In the genomic region with DNA sequence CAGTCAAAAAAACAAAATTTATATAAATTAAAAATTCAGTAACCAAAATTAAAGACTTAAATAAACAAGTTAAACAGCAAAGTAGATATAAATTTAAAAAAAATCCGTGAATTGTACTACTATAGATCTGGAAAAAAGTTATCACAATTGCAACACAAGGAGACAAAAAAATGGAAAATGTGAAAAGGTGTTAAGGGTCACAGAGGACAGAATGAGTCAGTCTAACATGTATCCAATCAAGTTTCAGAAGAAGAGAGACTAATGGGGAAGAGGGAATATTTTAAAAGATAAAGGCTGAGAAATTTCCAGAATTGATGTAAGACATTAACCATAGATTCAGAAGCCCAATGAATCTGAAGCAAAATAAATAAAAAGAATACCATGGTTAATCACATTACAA, we compare ENCODE assay signal across 18 cellular contexts. TPM values are rescaled to one million over a fixed set of nuclear protein-coding genes. Genes with fewer than 3 reads are reported as not detected.
DNase-seq lines count a peak whose midpoint lies in the region; ATAC-seq, FAIRE-seq and TF ChIP-seq lines count a peak whose summit lies in the region.
"Had no signal": no experiment of that assay in that cellular context is flagged by ENCODE, and none has a peak within 500 bp of the region (broad histone marks: within the 10 kb centered on the region; RNA-seq: fewer than 3 reads in every experiment).

No MANE protein-coding gene starts in this region.

- H3K4me3 ChIP-seq in kidney (ENCODE audit: low read length in 2 of 2) = no peak overlapping the region
- no peak overlapping the region for H3K4me3 ChIP-seq in adrenal gland
- H3K4me3 ChIP-seq: A549; BLaER1 treated with 17β-estradiol and CSF1 and Interleukin-3, amounts not matched to agents 10 nM and 100 nM had no signal

- no peaks in the 10 kb centered on the region for H3K27me3 Mint-ChIP-seq in activated T-cell treated with anti-CD3 and anti-CD28 coated beads, Interleukin-2, amount 50 U/mL, for 72 hours (ENCODE audit: low read depth)
- H3K27me3 Mint-ChIP-seq in activated T-helper 17 cell treated with anti-CD3 and anti-CD28 coated beads, Interleukin-2, amount 50 U/mL, for 72 hours = no peaks in the 10 kb centered on the region
- no peaks in the 10 kb centered on the region for H3K27me3 Mint-ChIP-seq in stimulated activated naive CD8-positive, alpha-beta T cell treated with anti-CD3 and anti-CD28 coated beads, Interleukin-15, Interleukin-2, amounts not matched to agents 100 ng/mL and 50 ng/mL, for 24 hours
- H3K27me3 Mint-ChIP-seq: CD8-positive, alpha-beta memory T cell had no signal

- no peaks in the 10 kb centered on the region for H3K9me3 Mint-ChIP-seq in activated T-cell treated with anti-CD3 and anti-CD28 coated beads, Interleukin-2, amount 50 U/mL, for 72 hours
- H3K9me3 Mint-ChIP-seq in activated T-helper 17 cell treated with anti-CD3 and anti-CD28 coated beads, Interleukin-2, amount 50 U/mL, for 72 hours = no peaks in the 10 kb centered on the region
- no peaks in the 10 kb centered on the region for H3K9me3 Mint-ChIP-seq in stimulated activated naive CD8-positive, alpha-beta T cell treated with anti-CD3 and anti-CD28 coated beads, Interleukin-15, Interleukin-2, amounts not matched to agents 100 ng/mL and 50 ng/mL, for 24 hours
- H3K9me3 Mint-ChIP-seq: CD8-positive, alpha-beta memory T cell had no signal

- no peak overlapping the region for H3K9ac ChIP-seq in kidney (ENCODE audit: low read length in 2 of 2)
- H3K9ac ChIP-seq: BLaER1 treated with 17β-estradiol and CSF1 and Interleukin-3, amounts not matched to agents 10 nM and 100 nM had no signal

- no peak for ATAC-seq in activated T-cell treated with anti-CD3 and anti-CD28 coated beads, Interleukin-2, amount 50 U/mL, for 72 hours (replicated peaks in 1 of 2)
- peak; percentile 21 for ATAC-seq in activated T-helper 17 cell treated with anti-CD3 and anti-CD28 coated beads, Interleukin-2, amount 50 U/mL, for 72 hours (replicated peaks)
- ATAC-seq: A549 had no signal

- intact Hi-C loops in kidney (cut with DNase I) = no loop called here
- intact Hi-C loops in adrenal gland (cut with DNase I) = no loop called here

- peaks cover 40% of the 10 kb centered on the region for H3K4me1 Mint-ChIP-seq in activated T-cell treated with anti-CD3 and anti-CD28 coated beads, Interleukin-2, amount 50 U/mL, for 72 hours (ENCODE audit: low read depth)
- H3K4me1 Mint-ChIP-seq in activated T-helper 17 cell treated with anti-CD3 and anti-CD28 coated beads, Interleukin-2, amount 50 U/mL, for 72 hours = peaks cover 29% of the 10 kb centered on the region
- H3K4me1 Mint-ChIP-seq in stimulated activated naive CD8-positive, alpha-beta T cell treated with anti-CD3 and anti-CD28 coated beads, Interleukin-15, Interleukin-2, amounts not matched to agents 100 ng/mL and 50 ng/mL, for 24 hours (ENCODE audit: low read depth) = peaks cover 54% of the 10 kb centered on the region

- no peaks in the 10 kb centered on the region for H3K27me3 ChIP-seq in adrenal gland
- H3K27me3 ChIP-seq: BLaER1 treated with 17β-estradiol and CSF1 and Interleukin-3, amounts not matched to agents 10 nM and 100 nM had no signal

- FAIRE-seq in kidney (lab: Jason Lieb, UNC) = peak; percentile 23
- FAIRE-seq: A549, D721Med had no signal

- no peaks in the 10 kb centered on the region for H3K4me1 ChIP-seq in kidney (ENCODE audit: control insufficient read depth in 1 of 2, insufficient read depth in 1 of 2, low read depth in 1 of 2, low read length in 2 of 2)
- no peaks in the 10 kb centered on the region for H3K4me1 ChIP-seq in adrenal gland (replicated peaks in 1 of 2)
- H3K4me1 ChIP-seq: A549; BLaER1 treated with 17β-estradiol and CSF1 and Interleukin-3, amounts not matched to agents 10 nM and 100 nM had no signal

- peaks cover 11 to 26% of the 10 kb centered on the region in 2 donors for H3K36me3 ChIP-seq in kidney (ENCODE audit: control insufficient read depth in 1 of 2, insufficient read depth in 2 of 2, low read length in 2 of 2)
- H3K36me3 ChIP-seq in adrenal gland (replicated peaks in 1 of 2) = peaks cover 0 to 27% of the 10 kb centered on the region in 2 donors

- peaks cover 7 to 13% of the 10 kb centered on the region in 2 donors for H3K36me3 Mint-ChIP-seq in activated T-cell treated with anti-CD3 and anti-CD28 coated beads, Interleukin-2, amount 50 U/mL, for 72 hours (ENCODE audit: insufficient read depth in 2 of 2)
- peaks cover 85% of the 10 kb centered on the region for H3K36me3 Mint-ChIP-seq in activated T-helper 17 cell treated with anti-CD3 and anti-CD28 coated beads, Interleukin-2, amount 50 U/mL, for 72 hours (ENCODE audit: low read depth)
- peaks cover 85% of the 10 kb centered on the region for H3K36me3 Mint-ChIP-seq in stimulated activated naive CD8-positive, alpha-beta T cell treated with anti-CD3 and anti-CD28 coated beads, Interleukin-15, Interleukin-2, amounts not matched to agents 100 ng/mL and 50 ng/mL, for 24 hours (ENCODE audit: low read depth)

- no peak overlapping the region for H3K4me3 Mint-ChIP-seq in activated T-cell treated with anti-CD3 and anti-CD28 coated beads, Interleukin-2, amount 50 U/mL, for 72 hours
- H3K4me3 Mint-ChIP-seq in activated T-helper 17 cell treated with anti-CD3 and anti-CD28 coated beads, Interleukin-2, amount 50 U/mL, for 72 hours = no peak overlapping the region
- peak overlapping the region; percentile 24 for H3K4me3 Mint-ChIP-seq in stimulated activated naive CD8-positive, alpha-beta T cell treated with anti-CD3 and anti-CD28 coated beads, Interleukin-15, Interleukin-2, amounts not matched to agents 100 ng/mL and 50 ng/mL, for 24 hours
- H3K4me3 Mint-ChIP-seq: CD8-positive, alpha-beta memory T cell had no signal

- 86 to 93% (median 90%) methylated on average over 1 of the region's 1 CpG for WGBS in adrenal gland, 4 donors

- peak overlapping the region; percentile 85 for H3K27ac Mint-ChIP-seq in activated T-cell treated with anti-CD3 and anti-CD28 coated beads, Interleukin-2, amount 50 U/mL, for 72 hours
- peak overlapping the region; percentile 20 for H3K27ac Mint-ChIP-seq in activated T-helper 17 cell treated with anti-CD3 and anti-CD28 coated beads, Interleukin-2, amount 50 U/mL, for 72 hours
- H3K27ac Mint-ChIP-seq in stimulated activated naive CD8-positive, alpha-beta T cell treated with anti-CD3 and anti-CD28 coated beads, Interleukin-15, Interleukin-2, amounts not matched to agents 100 ng/mL and 50 ng/mL, for 24 hours = peak overlapping the region; percentile 96

- TF ChIP-seq POLR2A in adrenal gland (IDR thresholded peaks at IDR 0.05) = no peak

- H3K9me3 ChIP-seq in kidney (ENCODE audit: control insufficient read depth in 1 of 2, low read length in 2 of 2) (no peaks in the 10 kb centered on the region), adrenal gland (replicated peaks in 1 of 3) (no peaks in the 10 kb centered on the region)
- H3K9me3 ChIP-seq: A549; BLaER1 treated with 17β-estradiol and CSF1 and Interleukin-3, amounts not matched to agents 10 nM and 100 nM had no signal

- TF ChIP-seq CTCF in kidney (IDR thresholded peaks at IDR 0.05; ENCODE audit: borderline replicate concordance, extremely low read depth, insufficient read depth) = no peak
- no peak for TF ChIP-seq CTCF in adrenal gland (IDR thresholded peaks at IDR 0.05)

- no peak for DNase-seq in activated T-cell treated with anti-CD3 and anti-CD28 coated beads, Interleukin-2, amount 50 U/mL, for 72 hours
- no peak for DNase-seq in activated T-cell treated with anti-CD3 and anti-CD28 coated beads, Interleukin-2, amount 50 U/mL, for 1 hour
- no peak for DNase-seq in kidney
- no peak for DNase-seq in adrenal gland
- DNase-seq in inferior parietal cortex (ENCODE audit: extremely low spot score) = no peak
- DNase-seq: CD8-positive, alpha-beta memory T cell; DMS79; GOT3; NCI-H1105 treated with DMSO at 0.1 percent for 48 hours; NCI-H1694 treated with DMSO at 0.1 percent for 48 hours; NCI-H2107; NCI-H2227 treated with DMSO at 0.1 percent for 48 hours; NCI-H524 had no signal

- H3K27ac ChIP-seq in kidney (ENCODE audit: low read depth in 2 of 2, low read length in 2 of 2) = no peak overlapping the region
- H3K27ac ChIP-seq in adrenal gland = no peak overlapping the region
- H3K27ac ChIP-seq: A549; BLaER1 treated with 17β-estradiol and CSF1 and Interleukin-3, amounts not matched to agents 10 nM and 100 nM had no signal

RNA-seq across cellular contexts. Expression of gene USP24, which starts 46.0 kb away (rescaled TPM):
- 10 to 100 TPM; 46.1 to 46.2 TPM for total RNA-seq in activated T-cell treated with anti-CD3 and anti-CD28 coated beads, Interleukin-2, amount 50 U/mL, for 72 hours
- total RNA-seq in activated T-helper 17 cell treated with anti-CD3 and anti-CD28 coated beads, Interleukin-2, amount 50 U/mL, for 72 hours = 10 to 100 TPM; 40.8 to 41.6 TPM
- total RNA-seq in kidney (49.2 TPM), adrenal gland (10 to 100 TPM; 20.8 to 41.9 (median 26.4) TPM)
- polyA plus RNA-seq in kidney (ENCODE audit: insufficient read depth, low read depth, low replicate concordance) (10.1 TPM), adrenal gland (10 to 100 TPM; 11.3 to 21.1 (median 15.4) TPM)

Comparison
In these comparisons a context has a peak if more than half of its experiments do, and no peak if none do; other contexts are left out.
1. H3K27ac Mint-ChIP-seq: peak in every context shown above with its lines; median percentile 96 in stimulated activated naive CD8-positive, alpha-beta T cell treated with anti-CD3 and anti-CD28 coated beads, Interleukin-15, Interleukin-2, amounts not matched to agents 100 ng/mL and 50 ng/mL, for 24 hours; 85 in activated T-cell treated with anti-CD3 and anti-CD28 coated beads, Interleukin-2, amount 50 U/mL, for 72 hours; 20 in activated T-helper 17 cell treated with anti-CD3 and anti-CD28 coated beads, Interleukin-2, amount 50 U/mL, for 72 hours.